15 cellular contexts compared by ENCODE assay signal in the genomic region with DNA sequence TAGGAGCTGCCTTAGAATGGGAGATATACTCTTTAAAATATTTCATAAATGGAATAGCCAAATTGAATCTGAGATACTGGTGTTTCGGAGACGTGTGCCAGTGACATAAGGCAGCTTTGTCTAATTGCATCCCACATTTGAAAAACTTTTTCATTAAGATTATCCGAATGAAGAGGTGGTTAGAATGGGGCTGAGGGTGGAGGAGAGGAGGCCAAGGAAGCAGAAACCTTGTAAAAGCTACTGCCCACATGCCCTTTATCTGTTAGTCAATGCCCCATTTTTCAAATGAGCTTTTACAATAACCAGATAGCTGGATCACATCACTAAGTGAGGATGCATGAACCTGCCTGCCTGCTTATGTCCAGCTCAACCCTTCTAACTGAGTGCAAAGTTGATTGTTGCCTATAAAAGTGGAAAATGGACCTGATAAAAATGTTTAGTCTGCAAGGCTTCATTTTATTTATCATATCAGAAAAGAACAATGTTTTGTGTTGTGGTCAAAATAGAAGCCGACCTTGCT. TPM values are rescaled to one million over a fixed set of nuclear protein-coding genes. Genes with fewer than 3 reads are reported as not detected.
DNase-seq lines count a peak whose midpoint lies in the region; ATAC-seq and TF ChIP-seq lines count a peak whose summit lies in the region.
"Had no signal": no experiment of that assay in that cellular context is flagged by ENCODE, and none has a peak within 500 bp of the region (broad histone marks: within the 10 kb centered on the region; RNA-seq: fewer than 3 reads in every experiment).

No MANE protein-coding gene starts in this region.

- H3K79me2 ChIP-seq in KMS-11 (ENCODE audit: insufficient read depth, low read depth) (no peaks in the 10 kb centered on the region), SK-N-SH (ENCODE audit: insufficient read depth) (peaks cover 5% of the 10 kb centered on the region)

- H3K9ac ChIP-seq in KMS-11 (no peak overlapping the region), SK-N-SH (no peak overlapping the region)
- H3K9ac ChIP-seq: GM23248 had no signal

- peak; percentile 50 for DNase-seq in SK-N-SH
- DNase-seq in fibroblast of villous mesenchyme (ENCODE audit: low read depth) = peak; percentile 16
- DNase-seq in NCI-H187 treated with DMSO at 0.1 percent for 48 hours (lab: John Stamatoyannopoulos, UW) = no peak
- DNase-seq in A172 (ENCODE audit: low spot score) = no peak
- DNase-seq: ACHN; BE2C; CD4-positive, CD25-positive, alpha-beta regulatory T cell; CD8-positive, alpha-beta memory T cell; COR-L47; DMS 273 treated with DMSO at 0.1 percent for 48 hours had no signal

- CTCF ChIA-PET in SK-N-SH (lab: Yijun Ruan, JAX) = interaction anchor here (0.6 to 2.5 kb wide), 5 partner anchors 12 to 1568 kb away, joined by 3 to 11 read pairs (median 3); no protein-coding TSS in a partner anchor

- H3K4me2 ChIP-seq in KMS-11 (peak overlapping the region; percentile 82), SK-N-SH (no peak overlapping the region)

- WGBS in SK-N-SH (ENCODE audit: low lambda C conversion rate) = 69% methylated on average over 4 of the region's 4 CpGs
- 73 to 89% methylated on average over 4 of the region's 4 CpGs for WGBS in gastroesophageal sphincter (ENCODE audit: low coverage in 1 of 2), 2 donors

- H3K36me3 ChIP-seq in KMS-11 (ENCODE audit: insufficient read depth) = no peaks in the 10 kb centered on the region
- no peaks in the 10 kb centered on the region for H3K36me3 ChIP-seq in SK-N-SH (replicated peaks in 1 of 2; ENCODE audit: control insufficient read depth in 1 of 2, insufficient read depth in 2 of 2, low read length in 1 of 2)
- H3K36me3 ChIP-seq in gastroesophageal sphincter = peaks cover 0 to 3% of the 10 kb centered on the region in 2 donors
- H3K36me3 ChIP-seq: BE2C, HAP-1 had no signal

- H3K4me1 ChIP-seq in KMS-11 (ENCODE audit: low read depth, poor library complexity, severe bottlenecking) (peaks cover 30% of the 10 kb centered on the region), SK-N-SH (ENCODE audit: control insufficient read depth in 1 of 2, insufficient read depth in 2 of 2, low read depth in 1 of 2, low read length in 1 of 2) (peaks cover 5 to 24% of the 10 kb centered on the region in 2 experiments; a peak in 2 of 4 replicates), gastroesophageal sphincter (peaks cover 0 to 35% (median 0%) of the 10 kb centered on the region in 3 donors)

- H3K27me3 ChIP-seq in KMS-11 (ENCODE audit: insufficient read depth, low read depth) (no peaks in the 10 kb centered on the region), SK-N-SH (ENCODE audit: insufficient read depth) (no peaks in the 10 kb centered on the region), gastroesophageal sphincter (no peaks in the 10 kb centered on the region)
- H3K27me3 ChIP-seq: BE2C had no signal

- ATAC-seq in gastroesophageal sphincter = no peak

- POLR2A ChIA-PET in SK-N-SH (lab: Yijun Ruan, JAX) = interaction anchor here (1.2 kb wide), 1 partner anchor 10 kb away, joined by 3 read pairs; no protein-coding TSS in a partner anchor

- no peak overlapping the region for H2AFZ ChIP-seq in KMS-11 (ENCODE audit: low read depth)
- no peak overlapping the region for H2AFZ ChIP-seq in SK-N-SH (ENCODE audit: low read depth)
- H2AFZ ChIP-seq: GM23248 had no signal

- TF ChIP-seq CTCF in KMS-11 (conservative IDR thresholded peaks at IDR 0.05; ENCODE audit: low read depth, low read length) (no peak), SK-N-SH (IDR thresholded peaks at IDR 0.05) (no peak), fibroblast of villous mesenchyme (IDR thresholded peaks at IDR 0.05; ENCODE audit: insufficient read depth, low read depth, low read length) (no peak), gastroesophageal sphincter (IDR thresholded peaks at IDR 0.05) (no peak)

- peak in 1 of 2 experiments; percentile 38; a peak in 1 of 4 replicates for TF ChIP-seq EP300 in SK-N-SH (IDR thresholded peaks at IDR 0.05; ENCODE audit: borderline replicate concordance in 1 of 2, low read depth in 1 of 2, low read length in 1 of 2)
- TF ChIP-seq EP300 in gastroesophageal sphincter (IDR thresholded peaks at IDR 0.05) = no peak

- H3K9me2 ChIP-seq in SK-N-SH = no peaks in the 10 kb centered on the region

- H3K27ac ChIP-seq in KMS-11 = no peak overlapping the region
- H3K27ac ChIP-seq in SK-N-SH (ENCODE audit: low read depth in 2 of 2, low read length in 1 of 2) = peak overlapping the region; percentile 25 to 58; a peak in 2 of 4 replicates
- no peak overlapping the region for H3K27ac ChIP-seq in gastroesophageal sphincter
- H3K27ac ChIP-seq: GM23248, HL-60 had no signal

- H3K9me3 ChIP-seq in SK-N-SH (no peaks in the 10 kb centered on the region), gastroesophageal sphincter (no peaks in the 10 kb centered on the region)
- H3K9me3 ChIP-seq: BE2C, HAP-1 had no signal

- no peak for TF ChIP-seq POLR2A in gastroesophageal sphincter (IDR thresholded peaks at IDR 0.05)

- H3K4me3 ChIP-seq in KMS-11 (IDR thresholded peaks at IDR 0.05; ENCODE audit: insufficient read depth, low read depth, low read length) (no peak overlapping the region), SK-N-SH (ENCODE audit: low read depth in 2 of 2, low read length in 1 of 2) (no peak overlapping the region), fibroblast of villous mesenchyme (ENCODE audit: low read depth, low read length) (no peak overlapping the region), gastroesophageal sphincter (no peak overlapping the region)
- H3K4me3 ChIP-seq: GM23248, HAP-1 had no signal

- TF ChIP-seq RAD21 in SK-N-SH (IDR thresholded peaks at IDR 0.05; ENCODE audit: low read length) = no peak

- peaks cover 14% of the 10 kb centered on the region for H3F3A ChIP-seq in SK-N-SH (replicated peaks; ENCODE audit: insufficient read depth)

- H4K20me1 ChIP-seq in KMS-11 (ENCODE audit: insufficient read depth) (no peaks in the 10 kb centered on the region), SK-N-SH (ENCODE audit: insufficient read depth) (no peaks in the 10 kb centered on the region)

TF ChIP-seq in SK-N-SH, 30 proteins besides CTCF, POLR2A, EP300 and RAD21:
- TF ChIP-seq GATA2 (CRISPR knock-in tag; IDR thresholded peaks at IDR 0.05) (peak; percentile 36; the same call in 1 of the 2 replicates), MXI1 (IDR thresholded peaks at IDR 0.05; ENCODE audit: low read depth, low read length) (no peak), RCOR1 (IDR thresholded peaks at IDR 0.05; ENCODE audit: low read length) (0 out of 2 replicates have a peak, but pooled peaks have one; percentile 11)
- TF ChIP-seq, protein P1, sequence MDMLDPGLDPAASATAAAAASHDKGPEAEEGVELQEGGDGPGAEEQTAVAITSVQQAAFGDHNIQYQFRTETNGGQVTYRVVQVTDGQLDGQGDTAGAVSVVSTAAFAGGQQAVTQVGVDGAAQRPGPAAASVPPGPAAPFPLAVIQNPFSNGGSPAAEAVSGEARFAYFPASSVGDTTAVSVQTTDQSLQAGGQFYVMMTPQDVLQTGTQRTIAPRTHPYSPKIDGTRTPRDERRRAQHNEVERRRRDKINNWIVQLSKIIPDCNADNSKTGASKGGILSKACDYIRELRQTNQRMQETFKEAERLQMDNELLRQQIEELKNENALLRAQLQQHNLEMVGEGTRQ (IDR thresholded peaks at IDR 0.05; ENCODE audit: borderline replicate concordance, low read depth, low read length) = no peak

RNA-seq across cellular contexts. Expression of a gene that starts 34.8 kb away (rescaled TPM):
- polyA plus RNA-seq in SK-N-SH (2012; rRNA removed) = 8.2 and 9.9 TPM in 2 replicates
- 13.6 and 18.0 TPM in 2 replicates for polyA plus RNA-seq in SK-N-SH (2012; cell fraction: cytosol; rRNA removed)
- 7.9 and 13.1 TPM in 2 replicates for polyA plus RNA-seq in SK-N-SH (2012; cell fraction: nucleus; rRNA removed)
- total RNA-seq in fibroblast of villous mesenchyme = 28.0 and 29.8 TPM in 2 replicates
- total RNA-seq in gastroesophageal sphincter = 10 to 100 TPM; 10.1 to 33.6 (median 14.8) TPM
- 26.2 and 34.3 TPM in 2 replicates for total RNA-seq in A172 (2014; rRNA removed; shearing (Covaris generic))

Comparison
In these comparisons a context has a peak if more than half of its experiments do, and no peak if none do; other contexts are left out.
1. H3K27ac ChIP-seq: peak in SK-N-SH (2 of 2); none in KMS-11 (single experiment) and gastroesophageal sphincter (0 of 4).
2. DNase-seq: peak in SK-N-SH (single experiment) and fibroblast of villous mesenchyme (single experiment); none in NCI-H187 treated with DMSO at 0.1 percent for 48 hours (single experiment) and A172 (single experiment).